1 cellular context compared by ENCODE assay signal in the genomic region with DNA sequence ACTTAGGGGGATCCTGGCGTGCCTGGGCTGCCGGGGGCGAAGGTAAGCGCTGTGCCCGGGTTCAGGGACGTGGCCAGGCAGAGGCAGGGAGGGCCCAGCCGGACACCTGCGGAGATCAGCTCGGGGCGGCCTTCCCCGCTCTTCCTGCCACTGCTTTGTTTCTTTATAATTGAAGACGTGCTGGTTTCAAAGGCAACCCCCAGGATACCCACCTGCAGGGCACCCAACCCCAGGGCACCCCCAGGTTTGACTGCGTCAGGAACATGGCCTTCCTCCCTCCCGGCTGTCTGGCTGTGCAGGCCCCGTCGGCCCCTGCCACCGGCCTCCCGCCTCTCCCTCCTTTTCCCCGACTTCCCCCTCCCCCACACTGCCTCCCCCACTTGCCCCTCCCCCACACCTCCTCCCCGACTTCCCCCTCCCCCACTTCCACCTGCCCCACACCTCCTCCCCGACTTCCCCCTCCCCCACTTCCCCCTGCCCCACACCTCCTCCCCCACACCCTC.
TF ChIP-seq lines count a peak whose summit lies in the region.

No MANE protein-coding gene starts in this region.

TF ChIP-seq in HepG2, 621 proteins besides CTCF, POLR2A, EP300 and RAD21:
- TF ChIP-seq ZNF20 (CRISPR knock-in tag; IDR thresholded peaks at IDR 0.05) (no peak), HNRNPK (IDR thresholded peaks at IDR 0.05; ENCODE audit: low read depth, low read length, poor library complexity, severe bottlenecking) (peak; percentile 78), RBM22 (optimal IDR thresholded peaks at IDR 0.05; ENCODE audit: low read length) (peak; percentile 3)
